2 cellular contexts compared by ENCODE assay signal in genomic region chr20:63178889-63179751, GRCh38.
TF ChIP-seq lines count a peak whose summit lies in the region.

No MANE protein-coding gene starts in this region.

TF ChIP-seq in H1, 55 proteins besides CTCF, POLR2A, EP300 and RAD21:
- TF ChIP-seq EGR1 (IDR thresholded peaks at IDR 0.05; ENCODE audit: borderline replicate concordance, low read depth, low read length) (peak; percentile 31; the same call in 1 of the 2 replicates), TEAD4 (IDR thresholded peaks at IDR 0.05; ENCODE audit: low read depth, low read length) (no peak), SUZ12 (IDR thresholded peaks at IDR 0.05; ENCODE audit: low read length) (0 out of 2 replicates have a peak, but pooled peaks have one; percentile 33), MAX (IDR thresholded peaks at IDR 0.05) (0 out of 2 replicates have a peak, but pooled peaks have one; percentile 5), SIN3A (conservative IDR thresholded peaks at IDR 0.05 in 1 of 2, IDR thresholded peaks at IDR 0.05 in 1 of 2; ENCODE audit: low read depth in 1 of 2, low read length in 2 of 2) (peak in 1 of 2 experiments; percentile 25; a peak in 1 of 4 replicates), BACH1 (IDR thresholded peaks at IDR 0.05; ENCODE audit: low read length) (peak; percentile 43), ATF3 (IDR thresholded peaks at IDR 0.05; ENCODE audit: insufficient read depth, low read depth, low read length) (no peak), E2F6 (IDR thresholded peaks at IDR 0.05) (0 out of 2 replicates have a peak, but pooled peaks have one; percentile 15)
TF ChIP-seq in H1: peak in this region for 6.

TF ChIP-seq in neural cell, 6 proteins besides CTCF, POLR2A, EP300 and RAD21:
- TF ChIP-seq MXI1 (conservative IDR thresholded peaks at IDR 0.05; ENCODE audit: poor library complexity, severe bottlenecking), result peak; percentile 92
- no peak for TF ChIP-seq EZH2 (IDR thresholded peaks at IDR 0.05; ENCODE audit: borderline replicate concordance, insufficient read depth, low read length, poor library complexity, severe bottlenecking)
- no peak for TF ChIP-seq TAF1 (IDR thresholded peaks at IDR 0.05; ENCODE audit: low read depth)
- peak; percentile 92 for TF ChIP-seq SMC3 (conservative IDR thresholded peaks at IDR 0.05; ENCODE audit: poor library complexity)
- peak; percentile 72 for TF ChIP-seq POLR2AphosphoS5 (IDR thresholded peaks at IDR 0.05)
